ENCODE assay signal across 21 cellular contexts in genomic region chr2:128720440-128721022, GRCh38.
DNase-seq lines count a peak whose midpoint lies in the region; ATAC-seq and TF ChIP-seq lines count a peak whose summit lies in the region.
"Had no signal": no experiment of that assay in that cellular context is flagged by ENCODE, and none has a peak within 500 bp of the region (broad histone marks: within the 10 kb centered on the region; RNA-seq: fewer than 3 reads in every experiment).

No MANE protein-coding gene starts in this region.

- H3K27ac ChIP-seq in H9 (ENCODE audit: insufficient read length, low read depth, low read length) = no peak overlapping the region
- peak overlapping the region; percentile 13; the same call in 1 of the 2 replicates for H3K27ac ChIP-seq in VCaP
- no peak overlapping the region for H3K27ac ChIP-seq in left ventricle myocardium inferior (replicated peaks)
- H3K27ac ChIP-seq: coronary artery, SJCRH30, tibial artery had no signal

- no peak overlapping the region for H4K5ac ChIP-seq in H9 (ENCODE audit: insufficient read length, low read depth, low read length)

- no peaks in the 10 kb centered on the region for H3K36me3 ChIP-seq in left ventricle myocardium inferior
- H3K36me3 ChIP-seq: MG63, SJCRH30, tibial artery had no signal

- no peak overlapping the region for H2BK5ac ChIP-seq in H9 (ENCODE audit: insufficient read length, low read length)

- H3K4me3 ChIP-seq in left ventricle myocardium inferior = no peak overlapping the region
- H3K4me3 ChIP-seq: coronary artery, lung, MG63, SJCRH30, tibial artery had no signal

- H3K4me2 ChIP-seq in H9 (ENCODE audit: insufficient read depth, insufficient read length, low read length) = no peak overlapping the region

- H3K4me3 Mint-ChIP-seq in CD14-positive monocyte (no peak overlapping the region), H9 (no peak overlapping the region), glutamatergic neuron (ENCODE audit: unreplicated experiment) (no peak overlapping the region)
- H3K4me3 Mint-ChIP-seq: natural killer cell; stimulated activated naive B cell treated with anti-CD40 and anti-IgM and Interleukin-4, amounts not matched to agents 10 μg/mL and 1 μg/mL and 100 μg/mL, for 72 hours; T-helper 2 cell treated with Interferon-gamma antibody and Interleukin-4, amounts not matched to agents 5 μg/mL and 100 μg/mL, for 36 hours had no signal

- H2BK15ac ChIP-seq in H9 (ENCODE audit: low read depth, low read length) = no peak overlapping the region

- H4K8ac ChIP-seq in H9 (replicated peaks; ENCODE audit: insufficient read length, low read depth, low read length) = no peak overlapping the region

- H3K36me3 Mint-ChIP-seq in CD14-positive monocyte (no peaks in the 10 kb centered on the region), H9 (ENCODE audit: insufficient read depth in 1 of 3, low read depth in 3 of 3) (no peaks in the 10 kb centered on the region; a peak in 1 of 7 replicates), glutamatergic neuron (ENCODE audit: unreplicated experiment) (peaks cover 5% of the 10 kb centered on the region)
- H3K36me3 Mint-ChIP-seq: natural killer cell; stimulated activated naive B cell treated with anti-CD40 and anti-IgM and Interleukin-4, amounts not matched to agents 10 μg/mL and 1 μg/mL and 100 μg/mL, for 72 hours had no signal

- H2AFZ ChIP-seq in H9 (ENCODE audit: low read length) = no peak overlapping the region

- H3K27me3 ChIP-seq in H9 (ENCODE audit: insufficient read depth, low read length) (no peaks in the 10 kb centered on the region; the same call in 1 of the 2 replicates), left ventricle myocardium inferior (ENCODE audit: low read depth) (peaks cover 23% of the 10 kb centered on the region)
- H3K27me3 ChIP-seq: MG63, SJCRH30 had no signal

- H2AK5ac ChIP-seq in H9 (ENCODE audit: insufficient read length, low read length) = no peak overlapping the region

- H2BK120ac ChIP-seq in H9 (ENCODE audit: low read depth, low read length, poor library complexity, severe bottlenecking) = no peak overlapping the region

- H3K14ac ChIP-seq in H9 (ENCODE audit: insufficient read depth, low read length) = no peak overlapping the region

- no peaks in the 10 kb centered on the region for H4K20me1 ChIP-seq in H9 (ENCODE audit: control insufficient read depth, insufficient read depth, insufficient read length)

- H3K23me2 ChIP-seq in H9 (ENCODE audit: insufficient read length, low read depth, low read length, poor library complexity, severe bottlenecking) = no peaks in the 10 kb centered on the region

- no peaks in the 10 kb centered on the region for H3K79me1 ChIP-seq in H9 (ENCODE audit: insufficient read depth, low read depth, low read length, poor library complexity, severe bottlenecking)

- H3K4me1 ChIP-seq in H9 (ENCODE audit: insufficient read depth, low read length) (no peaks in the 10 kb centered on the region), left ventricle myocardium inferior (no peaks in the 10 kb centered on the region)
- H3K4me1 ChIP-seq: tibial artery had no signal

- H3K4me1 Mint-ChIP-seq in CD14-positive monocyte (peaks cover 8% of the 10 kb centered on the region), H9 (peaks cover 18 to 20% of the 10 kb centered on the region in 2 experiments), glutamatergic neuron (ENCODE audit: low read depth, unreplicated experiment) (peaks cover 18% of the 10 kb centered on the region)
- H3K4me1 Mint-ChIP-seq: natural killer cell; stimulated activated naive B cell treated with anti-CD40 and anti-IgM and Interleukin-4, amounts not matched to agents 10 μg/mL and 1 μg/mL and 100 μg/mL, for 72 hours had no signal

- H3K56ac ChIP-seq in H9 (ENCODE audit: insufficient read length, low read depth, low read length) = no peak overlapping the region

- no peak overlapping the region for H4K91ac ChIP-seq in H9 (ENCODE audit: insufficient read length, low read depth, low read length)

- no peak overlapping the region for H3T11ph ChIP-seq in H9 (ENCODE audit: low read length)

- H3K79me2 ChIP-seq in H9 (ENCODE audit: insufficient read depth, low read length) = no peaks in the 10 kb centered on the region

- no peaks in the 10 kb centered on the region for H3K9me3 ChIP-seq in H9 (ENCODE audit: control insufficient read depth, low read depth, low read length)
- no peaks in the 10 kb centered on the region for H3K9me3 ChIP-seq in left ventricle myocardium inferior (replicated peaks)
- H3K9me3 ChIP-seq: MG63, SJCRH30, tibial artery had no signal

- no CpG with 5 or more reads among the region's 3 CpGs for WGBS in H9 (ENCODE audit: extremely low coverage, insufficient read length, low lambda C conversion rate)

- H3K27me3 Mint-ChIP-seq in CD14-positive monocyte (ENCODE audit: low read depth in 3 of 3) = peaks cover 0 to 5% (median 4%) of the 10 kb centered on the region in 3 donors
- peaks cover 2% of the 10 kb centered on the region; the same call in 1 of the 2 replicates for H3K27me3 Mint-ChIP-seq in H9 (ENCODE audit: low read depth)
- H3K27me3 Mint-ChIP-seq in glutamatergic neuron (ENCODE audit: unreplicated experiment) = peaks cover 4% of the 10 kb centered on the region

- DNase-seq in CD14-positive monocyte (ENCODE audit: low spot score) = no peak
- DNase-seq in H9 = no peak
- no peak for DNase-seq in glutamatergic neuron
- DNase-seq in stimulated activated CD4-positive, alpha-beta T cell treated with anti-CD3 and anti-CD28 coated beads, Interleukin-4, amount 100 ng/mL, for 4 hours = no peak
- no peak for DNase-seq in left ventricle myocardium inferior
- DNase-seq: activated CD4-positive, alpha-beta T cell treated with anti-CD3 and anti-CD28 coated beads for 4 hours; activated naive CD4-positive, alpha-beta T cell treated with Interleukin-2 at 50 U/mL for 16 hours; aorta; MG63; natural killer cell; NCI-H1930; NCI-H510A; SJCRH30; stimulated activated naive B cell treated with anti-CD40 and anti-IgM and Interleukin-4, amounts not matched to agents 10 μg/mL and 1 μg/mL and 100 μg/mL, for 72 hours; tibial artery had no signal

- no peak overlapping the region for H3K4ac ChIP-seq in H9 (ENCODE audit: low read depth, low read length)

- no peak overlapping the region for H2BK20ac ChIP-seq in H9 (ENCODE audit: low read depth, low read length, poor library complexity, severe bottlenecking)

- no peak overlapping the region for H3K27ac Mint-ChIP-seq in CD14-positive monocyte
- no peak overlapping the region for H3K27ac Mint-ChIP-seq in H9
- H3K27ac Mint-ChIP-seq in glutamatergic neuron (ENCODE audit: unreplicated experiment) = no peak overlapping the region
- H3K27ac Mint-ChIP-seq: natural killer cell; stimulated activated naive B cell treated with anti-CD40 and anti-IgM and Interleukin-4, amounts not matched to agents 10 μg/mL and 1 μg/mL and 100 μg/mL, for 72 hours; T-helper 2 cell treated with Interferon-gamma antibody and Interleukin-4, amounts not matched to agents 5 μg/mL and 100 μg/mL, for 36 hours had no signal

- no peak overlapping the region for H2BK12ac ChIP-seq in H9 (ENCODE audit: insufficient read length, low read depth, low read length)

- no peak overlapping the region for H3K9ac ChIP-seq in H9 (ENCODE audit: extremely low read depth, insufficient read length, low read length)

- TF ChIP-seq CTCF in CD14-positive monocyte (IDR thresholded peaks at IDR 0.05) (peak; percentile 60), H9 (conservative IDR thresholded peaks at IDR 0.05) (peak; percentile 39; the same call in 2 of the 3 replicates), VCaP (conservative IDR thresholded peaks at IDR 0.05) (0 out of 2 replicates have a peak, but pooled peaks have one; percentile 9), glutamatergic neuron (IDR thresholded peaks at IDR 0.05; ENCODE audit: partially characterized antibody, unreplicated experiment) (peak; percentile 58), left ventricle myocardium inferior (IDR thresholded peaks at IDR 0.05; ENCODE audit: borderline replicate concordance) (no peak)

- intact Hi-C loops in CD14-positive monocyte (cut with micrococcal nuclease) (no loop called here), left ventricle myocardium inferior (cut with micrococcal nuclease) (no loop called here)

- no peak overlapping the region for H3K23ac ChIP-seq in H9 (ENCODE audit: insufficient read length, low read depth, low read length)

- ATAC-seq in GM18870 (IDR thresholded peaks at IDR 0.05; ENCODE audit: unreplicated experiment) (no peak), GM21619 (IDR thresholded peaks at IDR 0.05; ENCODE audit: unreplicated experiment) (no peak)
- ATAC-seq: natural killer cell; stimulated activated naive B cell treated with anti-CD40 and anti-IgM and Interleukin-4, amounts not matched to agents 10 μg/mL and 1 μg/mL and 100 μg/mL, for 72 hours had no signal

- H3K9me3 Mint-ChIP-seq in CD14-positive monocyte (peaks cover 0 to 3% (median 0%) of the 10 kb centered on the region in 7 donors), H9 (no peaks in the 10 kb centered on the region), glutamatergic neuron (ENCODE audit: unreplicated experiment) (peaks cover 3% of the 10 kb centered on the region)
- H3K9me3 Mint-ChIP-seq: natural killer cell; stimulated activated naive B cell treated with anti-CD40 and anti-IgM and Interleukin-4, amounts not matched to agents 10 μg/mL and 1 μg/mL and 100 μg/mL, for 72 hours; T-helper 2 cell treated with Interferon-gamma antibody and Interleukin-4, amounts not matched to agents 5 μg/mL and 100 μg/mL, for 36 hours had no signal

- no peak overlapping the region for H3K18ac ChIP-seq in H9 (ENCODE audit: insufficient read length, low read depth, low read length)
